ENCODE assay signal across 16 cellular contexts in the genomic region with DNA sequence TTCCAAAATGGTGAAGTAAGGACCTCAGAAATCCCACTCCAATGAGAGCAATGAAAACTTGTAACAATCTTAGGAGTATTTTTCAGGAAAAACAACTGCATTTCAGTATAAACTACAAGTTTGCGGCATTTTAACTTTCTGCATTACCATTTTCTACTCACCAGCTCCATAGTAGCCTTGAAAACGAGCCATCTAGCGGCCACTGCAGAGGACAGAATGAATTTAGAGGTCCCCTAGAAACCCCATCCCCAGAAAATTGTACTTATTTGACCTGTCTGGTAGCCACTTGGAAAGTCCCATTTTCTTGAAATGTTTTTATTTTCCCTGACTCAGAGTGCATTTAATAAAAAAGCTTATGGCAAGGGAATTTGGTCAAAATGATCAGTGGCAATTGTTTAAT.
DNase-seq lines count a peak whose midpoint lies in the region; TF ChIP-seq lines count a peak whose summit lies in the region.
"Had no signal": no experiment of that assay in that cellular context is flagged by ENCODE, and none has a peak within 500 bp of the region (broad histone marks: within the 10 kb centered on the region; RNA-seq: fewer than 3 reads in every experiment).

No MANE protein-coding gene starts in this region.

- H3K4me3 ChIP-seq in GM06990 (replicated peaks; ENCODE audit: low read depth, low read length) (no peak overlapping the region), HFF-Myc (replicated peaks; ENCODE audit: low read depth, low read length) (no peak overlapping the region)
- H3K4me3 ChIP-seq: PC-9, thoracic aorta had no signal

- DNase-seq in GM06990 (ENCODE audit: extremely low read depth, insufficient read length) (no peak), HFF-Myc (ENCODE audit: extremely low read depth, low read depth) (no peak), RPMI8226 (peak; percentile 10), iPS-NIHi7 (ENCODE audit: extremely low spot score) (peak; percentile 23), SKM-1 (lab: John Stamatoyannopoulos, UW; ENCODE audit: unreplicated experiment) (no peak), ecto neural progenitor cell (ENCODE audit: low spot score) (no peak), superior temporal gyrus (ENCODE audit: extremely low spot score) (no peak)
- DNase-seq: activated CD4-positive, alpha-beta T cell treated with anti-CD3 and anti-CD28 coated beads for 48 hours; activated CD8-positive, alpha-beta memory T cell treated with anti-CD3 and anti-CD28 coated beads, Interleukin-2, amount 10 ng/mL, durations not matched to agents 7 days and 5 days; COR-L47; hippocampal formation; kidney; NCI-H1436 treated with DMSO at 0.1 percent for 48 hours; NCI-H69; PC-9 had no signal

- TF ChIP-seq CTCF in GM06990 (IDR thresholded peaks at IDR 0.05; ENCODE audit: insufficient read depth, low read length, poor library complexity, severe bottlenecking), result peak; percentile 44
- TF ChIP-seq CTCF in HFF-Myc (IDR thresholded peaks at IDR 0.05; ENCODE audit: low read depth, low read length, missing control alignments), result peak; percentile 22

- no peaks in the 10 kb centered on the region for H3K27me3 ChIP-seq in GM06990 (replicated peaks; ENCODE audit: control insufficient read depth, insufficient read depth, low read length)

- H3K36me3 ChIP-seq in GM06990 (ENCODE audit: control insufficient read depth, insufficient read depth, low read length), result no peaks in the 10 kb centered on the region
- H3K36me3 ChIP-seq: thoracic aorta had no signal

Comparison
In these comparisons a context has a peak if more than half of its experiments do, and no peak if none do; other contexts are left out.
1. DNase-seq: peak in RPMI8226 (single experiment) and iPS-NIHi7 (single experiment); none in GM06990 (single experiment), HFF-Myc (single experiment), SKM-1 (single experiment), ecto neural progenitor cell (single experiment) and superior temporal gyrus (single experiment).